Comparison of ENCODE assay signal across 1 cellular context in the genomic region with DNA sequence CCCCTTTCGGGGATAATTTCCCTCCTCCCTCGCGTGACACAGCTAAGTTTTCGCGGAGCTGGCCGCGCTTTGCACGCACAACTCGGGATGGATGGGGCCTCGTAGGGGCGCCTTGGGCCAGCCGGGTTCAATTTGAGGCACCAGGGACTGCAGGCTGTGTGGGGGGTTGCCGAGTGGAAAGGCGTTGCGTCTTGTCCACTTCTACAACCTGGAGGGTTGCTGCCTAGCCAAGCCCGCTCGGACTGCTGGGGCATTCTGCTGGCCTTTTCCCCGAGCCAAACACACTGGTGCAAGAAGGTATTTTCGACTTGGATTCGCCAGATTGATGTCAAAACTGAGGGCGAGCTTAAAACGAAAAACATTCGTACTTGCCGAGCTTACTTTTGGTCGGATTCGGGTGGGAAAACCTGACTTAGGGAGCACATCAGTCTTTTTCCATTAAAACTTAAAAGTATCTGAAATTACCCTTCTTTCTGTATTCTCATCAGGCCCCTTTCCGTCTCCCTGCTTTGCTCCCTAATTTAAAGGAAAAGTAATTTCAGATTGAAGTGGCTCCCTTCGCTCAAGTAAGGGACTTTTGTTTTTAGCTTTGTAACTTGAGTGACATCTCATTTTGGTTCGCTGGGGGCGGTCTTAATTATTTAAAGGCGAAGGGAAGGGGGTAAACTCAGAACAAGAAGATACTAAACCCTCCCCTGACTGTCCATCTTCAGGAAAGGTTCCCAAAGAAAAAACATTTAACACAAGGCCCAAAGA.
TF ChIP-seq lines count a peak whose summit lies in the region.

No MANE protein-coding gene starts in this region.

TF ChIP-seq in HepG2, 621 proteins besides CTCF, POLR2A, EP300 and RAD21 (continued from another document and continues in another):
- no peak for TF ChIP-seq E2F1 (CRISPR knock-in tag; IDR thresholded peaks at IDR 0.05)
- TF ChIP-seq TCF7L2 (IDR thresholded peaks at IDR 0.05; ENCODE audit: low read depth, low read length), result no peak
- no peak for TF ChIP-seq GTF2F1 (IDR thresholded peaks at IDR 0.05; ENCODE audit: low read length)
- TF ChIP-seq TEAD3 (CRISPR knock-in tag; optimal IDR thresholded peaks at IDR 0.05; ENCODE audit: borderline replicate concordance), result peak; percentile 10
- 0 out of 2 replicates have a peak, but pooled peaks have one; percentile 47 for TF ChIP-seq KLF11 (CRISPR knock-in tag; IDR thresholded peaks at IDR 0.05)
- no peak for TF ChIP-seq TIGD3 (CRISPR knock-in tag; IDR thresholded peaks at IDR 0.05; ENCODE audit: borderline replicate concordance)
- TF ChIP-seq SMAD1 (CRISPR knock-in tag; IDR thresholded peaks at IDR 0.05; ENCODE audit: borderline replicate concordance, low read depth), result 0 out of 2 replicates have a peak, but pooled peaks have one; percentile 28
- TF ChIP-seq, protein P1, sequence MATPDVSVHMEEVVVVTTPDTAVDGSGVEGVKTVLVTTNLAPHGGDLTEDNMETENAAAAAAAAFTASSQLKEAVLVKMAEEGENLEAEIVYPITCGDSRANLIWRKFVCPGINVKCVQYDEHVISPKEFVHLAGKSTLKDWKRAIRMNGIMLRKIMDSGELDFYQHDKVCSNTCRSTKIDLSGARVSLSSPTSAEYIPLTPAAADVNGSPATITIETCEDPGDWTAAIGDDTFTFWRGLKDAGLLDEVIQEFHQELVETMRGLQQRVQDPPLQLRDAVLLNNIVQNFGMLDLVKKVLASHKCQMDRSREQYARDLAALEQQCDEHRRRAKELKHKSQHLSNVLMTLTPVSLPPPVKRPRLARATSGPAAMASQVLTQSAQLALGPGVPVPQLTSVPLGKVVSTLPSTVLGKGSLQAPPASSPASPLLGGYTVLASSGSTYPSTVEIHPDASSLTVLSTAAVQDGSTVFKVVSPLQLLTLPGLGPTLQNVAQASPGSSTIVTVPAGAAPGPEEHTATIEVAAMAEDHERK (CRISPR knock-in tag; IDR thresholded peaks at IDR 0.05; ENCODE audit: low read depth), result no peak
- TF ChIP-seq ZNF121 (CRISPR knock-in tag; IDR thresholded peaks at IDR 0.05), result no peak
- TF ChIP-seq ZNF207 (IDR thresholded peaks at IDR 0.05; ENCODE audit: borderline replicate concordance), result no peak
- TF ChIP-seq ZSCAN9 (CRISPR knock-in tag; IDR thresholded peaks at IDR 0.05; ENCODE audit: borderline replicate concordance), result no peak
- TF ChIP-seq, protein P2, sequence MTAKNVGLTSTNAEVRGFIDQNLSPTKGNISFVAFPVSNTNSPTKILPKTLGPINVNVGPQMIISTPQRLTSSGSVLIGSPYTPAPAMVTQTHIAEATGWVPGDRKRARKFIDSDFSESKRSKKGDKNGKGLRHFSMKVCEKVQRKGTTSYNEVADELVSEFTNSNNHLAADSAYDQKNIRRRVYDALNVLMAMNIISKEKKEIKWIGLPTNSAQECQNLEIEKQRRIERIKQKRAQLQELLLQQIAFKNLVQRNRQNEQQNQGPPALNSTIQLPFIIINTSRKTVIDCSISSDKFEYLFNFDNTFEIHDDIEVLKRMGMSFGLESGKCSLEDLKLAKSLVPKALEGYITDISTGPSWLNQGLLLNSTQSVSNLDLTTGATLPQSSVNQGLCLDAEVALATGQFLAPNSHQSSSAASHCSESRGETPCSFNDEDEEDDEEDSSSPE (CRISPR knock-in tag; IDR thresholded peaks at IDR 0.05), result no peak
- TF ChIP-seq SIN3A (IDR thresholded peaks at IDR 0.05; ENCODE audit: borderline replicate concordance, low read depth, low read length), result peak; percentile 78; the same call in 1 of the 2 replicates
- TF ChIP-seq SRSF1 (optimal IDR thresholded peaks at IDR 0.05; ENCODE audit: low read depth, low read length), result no peak
- TF ChIP-seq PCBP1 (IDR thresholded peaks at IDR 0.05; ENCODE audit: borderline replicate concordance, low read depth, low read length), result no peak
- TF ChIP-seq ZNF136 (CRISPR knock-in tag; IDR thresholded peaks at IDR 0.05; ENCODE audit: low read depth), result no peak
- TF ChIP-seq KAT7 (CRISPR knock-in tag; IDR thresholded peaks at IDR 0.05; ENCODE audit: borderline replicate concordance), result no peak
- TF ChIP-seq ELF4 (CRISPR knock-in tag; IDR thresholded peaks at IDR 0.05; ENCODE audit: borderline replicate concordance), result no peak
- TF ChIP-seq ZNF260 (CRISPR knock-in tag; IDR thresholded peaks at IDR 0.05; ENCODE audit: borderline replicate concordance, low read depth), result no peak
- TF ChIP-seq MTF2 (CRISPR knock-in tag; IDR thresholded peaks at IDR 0.05; ENCODE audit: borderline replicate concordance), result no peak
- TF ChIP-seq, protein P3, sequence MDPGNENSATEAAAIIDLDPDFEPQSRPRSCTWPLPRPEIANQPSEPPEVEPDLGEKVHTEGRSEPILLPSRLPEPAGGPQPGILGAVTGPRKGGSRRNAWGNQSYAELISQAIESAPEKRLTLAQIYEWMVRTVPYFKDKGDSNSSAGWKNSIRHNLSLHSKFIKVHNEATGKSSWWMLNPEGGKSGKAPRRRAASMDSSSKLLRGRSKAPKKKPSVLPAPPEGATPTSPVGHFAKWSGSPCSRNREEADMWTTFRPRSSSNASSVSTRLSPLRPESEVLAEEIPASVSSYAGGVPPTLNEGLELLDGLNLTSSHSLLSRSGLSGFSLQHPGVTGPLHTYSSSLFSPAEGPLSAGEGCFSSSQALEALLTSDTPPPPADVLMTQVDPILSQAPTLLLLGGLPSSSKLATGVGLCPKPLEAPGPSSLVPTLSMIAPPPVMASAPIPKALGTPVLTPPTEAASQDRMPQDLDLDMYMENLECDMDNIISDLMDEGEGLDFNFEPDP (CRISPR knock-in tag; conservative IDR thresholded peaks at IDR 0.05), result 0 out of 2 replicates have a peak, but pooled peaks have one; percentile 67
- TF ChIP-seq SMAD9 (CRISPR knock-in tag; IDR thresholded peaks at IDR 0.05), result no peak
- TF ChIP-seq SALL2 (CRISPR knock-in tag; IDR thresholded peaks at IDR 0.05), result no peak
- TF ChIP-seq SCMH1 (CRISPR knock-in tag; IDR thresholded peaks at IDR 0.05; ENCODE audit: borderline replicate concordance), result no peak
- no peak for TF ChIP-seq PRPF4 (IDR thresholded peaks at IDR 0.05; ENCODE audit: low read depth, low read length, poor library complexity, severe bottlenecking)
- TF ChIP-seq FOXC1 (CRISPR knock-in tag; IDR thresholded peaks at IDR 0.05; ENCODE audit: borderline replicate concordance), result peak; percentile 73; the same call in 1 of the 2 replicates
- TF ChIP-seq HCFC1 (IDR thresholded peaks at IDR 0.05; ENCODE audit: low read depth, low read length), result no peak
- no peak for TF ChIP-seq MAZ (IDR thresholded peaks at IDR 0.05; ENCODE audit: borderline replicate concordance, low read depth, low read length)
- TF ChIP-seq MAZ (CRISPR knock-in tag; IDR thresholded peaks at IDR 0.05; ENCODE audit: low read depth), result peak; percentile 44; the same call in 1 of the 2 replicates
- TF ChIP-seq ZNF670 (CRISPR knock-in tag; IDR thresholded peaks at IDR 0.05; ENCODE audit: borderline replicate concordance), result no peak
- no peak for TF ChIP-seq RBM39 (IDR thresholded peaks at IDR 0.05; ENCODE audit: low read depth, low read length, poor library complexity, severe bottlenecking)
- TF ChIP-seq ZC3H13 (CRISPR knock-in tag; IDR thresholded peaks at IDR 0.05), result 0 out of 2 replicates have a peak, but pooled peaks have one; percentile 45
- TF ChIP-seq ZNF234 (CRISPR knock-in tag; conservative IDR thresholded peaks at IDR 0.05), result no peak
- no peak for TF ChIP-seq NR2F2 (IDR thresholded peaks at IDR 0.05; ENCODE audit: borderline replicate concordance, low read depth)
- no peak for TF ChIP-seq HHEX (CRISPR knock-in tag; IDR thresholded peaks at IDR 0.05)
- TF ChIP-seq SUZ12 (IDR thresholded peaks at IDR 0.05; ENCODE audit: low read depth, low read length), result no peak
- no peak for TF ChIP-seq EEA1 (CRISPR knock-in tag; IDR thresholded peaks at IDR 0.05; ENCODE audit: borderline replicate concordance)
- TF ChIP-seq HOXD1 (CRISPR knock-in tag; IDR thresholded peaks at IDR 0.05), result 0 out of 2 replicates have a peak, but pooled peaks have one; percentile 12
- TF ChIP-seq ZNF276 (CRISPR knock-in tag; IDR thresholded peaks at IDR 0.05; ENCODE audit: low read depth), result no peak
- TF ChIP-seq ZFP1 (CRISPR knock-in tag; IDR thresholded peaks at IDR 0.05), result no peak
- TF ChIP-seq ZNF687 (CRISPR knock-in tag; IDR thresholded peaks at IDR 0.05), result peak; percentile 82
- TF ChIP-seq TAF1 (CRISPR knock-in tag; IDR thresholded peaks at IDR 0.05), result no peak; the same call in 1 of the 2 replicates
- no peak for TF ChIP-seq ZNF20 (CRISPR knock-in tag; IDR thresholded peaks at IDR 0.05)
- no peak for TF ChIP-seq NR2C2 (CRISPR knock-in tag; IDR thresholded peaks at IDR 0.05; ENCODE audit: borderline replicate concordance)
- peak; percentile 10 for TF ChIP-seq STAG1 (CRISPR knock-in tag; IDR thresholded peaks at IDR 0.05)
- TF ChIP-seq POLR2AphosphoS5 (IDR thresholded peaks at IDR 0.05; ENCODE audit: low read depth, low read length), result no peak
- no peak for TF ChIP-seq ZNF329 (CRISPR knock-in tag; IDR thresholded peaks at IDR 0.05; ENCODE audit: low read depth)
- TF ChIP-seq ZMYM4 (CRISPR knock-in tag; IDR thresholded peaks at IDR 0.05), result no peak
- TF ChIP-seq ZNF800 (CRISPR knock-in tag; IDR thresholded peaks at IDR 0.05), result no peak; the same call in 1 of the 2 replicates
- TF ChIP-seq FOXK1 (CRISPR knock-in tag; IDR thresholded peaks at IDR 0.05; ENCODE audit: borderline replicate concordance, low read depth), result no peak
